ENCODE assay signal across 1 cellular context in the genomic region with DNA sequence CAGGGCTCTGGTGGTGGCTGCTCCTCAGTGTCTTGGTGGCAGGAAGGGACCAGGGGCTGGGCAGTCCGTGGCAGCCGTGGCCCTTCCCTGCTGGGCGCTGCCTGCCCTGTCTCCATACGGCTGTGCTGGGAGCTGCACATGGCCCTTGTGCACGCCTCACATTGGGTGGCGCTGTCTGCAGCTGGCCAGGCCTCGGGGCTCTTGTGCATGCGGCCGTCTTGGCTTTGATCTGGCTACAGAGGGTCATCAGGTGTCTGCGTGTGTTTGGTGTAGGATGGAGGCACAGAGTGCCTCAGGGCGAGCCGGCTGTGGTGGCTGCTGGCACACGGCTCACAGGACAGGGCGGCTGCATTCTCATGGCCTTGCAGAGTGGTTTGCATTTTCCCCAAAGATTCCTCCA.
TF ChIP-seq lines count a peak whose summit lies in the region.

No MANE protein-coding gene starts in this region.

TF ChIP-seq in WTC11, 78 proteins besides CTCF, POLR2A, EP300 and RAD21 (continued from another document):
- TF ChIP-seq, protein P1, sequence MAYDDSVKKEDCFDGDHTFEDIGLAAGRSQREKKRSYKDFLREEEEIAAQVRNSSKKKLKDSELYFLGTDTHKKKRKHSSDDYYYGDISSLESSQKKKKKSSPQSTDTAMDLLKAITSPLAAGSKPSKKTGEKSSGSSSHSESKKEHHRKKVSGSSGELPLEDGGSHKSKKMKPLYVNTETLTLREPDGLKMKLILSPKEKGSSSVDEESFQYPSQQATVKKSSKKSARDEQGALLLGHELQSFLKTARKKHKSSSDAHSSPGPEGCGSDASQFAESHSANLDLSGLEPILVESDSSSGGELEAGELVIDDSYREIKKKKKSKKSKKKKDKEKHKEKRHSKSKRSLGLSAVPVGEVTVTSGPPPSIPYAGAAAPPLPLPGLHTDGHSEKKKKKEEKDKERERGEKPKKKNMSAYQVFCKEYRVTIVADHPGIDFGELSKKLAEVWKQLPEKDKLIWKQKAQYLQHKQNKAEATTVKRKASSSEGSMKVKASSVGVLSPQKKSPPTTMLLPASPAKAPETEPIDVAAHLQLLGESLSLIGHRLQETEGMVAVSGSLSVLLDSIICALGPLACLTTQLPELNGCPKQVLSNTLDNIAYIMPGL (CRISPR knock-in tag; IDR thresholded peaks at IDR 0.05), result no peak
- TF ChIP-seq SOX15 (CRISPR knock-in tag; IDR thresholded peaks at IDR 0.05) (no peak), CREB1 (CRISPR knock-in tag; IDR thresholded peaks at IDR 0.05) (no peak)
TF ChIP-seq in WTC11: peak in this region for 0.
